Comparison of ENCODE assay signal across 8 cellular contexts in the genomic region with DNA sequence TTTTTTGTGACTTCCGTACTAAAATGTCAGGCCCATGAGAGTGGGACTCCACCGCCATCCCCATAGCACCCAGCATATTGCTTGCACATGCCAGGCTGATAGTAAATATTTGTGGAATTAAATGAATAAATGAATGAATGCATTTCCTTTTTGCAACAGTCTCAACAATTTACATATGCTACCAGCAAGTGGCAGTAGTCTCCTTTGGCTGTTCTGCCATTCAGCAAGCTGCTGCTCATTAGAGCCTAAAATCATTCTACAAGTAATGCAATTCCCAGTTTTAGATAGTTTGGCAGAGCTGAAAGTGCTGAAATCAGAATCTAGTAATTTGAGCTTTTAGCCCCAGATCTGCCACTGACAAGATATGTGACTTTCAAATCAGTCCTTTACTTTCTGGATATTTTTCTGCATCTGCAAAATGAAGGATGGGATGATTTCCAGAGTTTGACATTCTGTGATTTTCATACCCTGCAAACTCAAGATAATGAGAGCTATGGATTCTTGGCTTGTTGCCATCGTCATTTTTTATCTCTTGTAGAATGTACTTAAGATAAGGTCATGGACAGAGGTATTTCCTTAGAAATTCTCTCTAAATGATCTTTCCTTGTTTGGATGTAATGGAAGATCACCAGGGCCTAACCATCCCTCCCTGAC. TPM values are rescaled to one million over a fixed set of nuclear protein-coding genes. Genes with fewer than 3 reads are reported as not detected.
DNase-seq lines count a peak whose midpoint lies in the region; ATAC-seq and TF ChIP-seq lines count a peak whose summit lies in the region.

No MANE protein-coding gene starts in this region.

- H3K27ac ChIP-seq in AG04450 (ENCODE audit: low read depth, low read length) (no peak overlapping the region), uterus (no peak overlapping the region)

- CTCF ChIA-PET in AG04450 (lab: Charles Lee): interaction anchor here (0.7 to 2.0 kb wide), 10 partner anchors 30 to 447 kb away, joined by 3 to 10 read pairs (median 6); no protein-coding TSS in a partner anchor

- H3K36me3 ChIP-seq in uterus: no peaks in the 10 kb centered on the region

- TF ChIP-seq POLR2A in uterus (IDR thresholded peaks at IDR 0.05): no peak

- no peak for ATAC-seq in HG03521 (IDR thresholded peaks at IDR 0.05; ENCODE audit: unreplicated experiment)

- POLR2A ChIA-PET in AG04450 (lab: Yijun Ruan, JAX): no interaction called here

- TF ChIP-seq CTCF in AG04450 (IDR thresholded peaks at IDR 0.05; ENCODE audit: low read depth, low read length) (peak; percentile 65), uterus (IDR thresholded peaks at IDR 0.05) (peak; percentile 44 to 54 (median 51))

- H3K4me3 ChIP-seq in AG04450 (ENCODE audit: low read depth, low read length): no peak overlapping the region
- no peak overlapping the region for H3K4me3 ChIP-seq in uterus

- intact Hi-C loops in uterus (cut with DNase I; ENCODE audit: low total_unique reads): no loop called here

- no peak for DNase-seq in AG04450 (ENCODE audit: low read depth, low spot score)
- peak; percentile 24 for DNase-seq in EL
- DNase-seq in NCI-H1694 treated with DMSO at 0.1 percent for 48 hours (lab: John Stamatoyannopoulos, UW): peak; percentile 46
- peak; percentile 54 for DNase-seq in astrocyte of the hippocampus (ENCODE audit: low read depth, low spot score)
- DNase-seq in kidney tubule cell (ENCODE audit: low spot score): peak; percentile 46
- peak in 1 of 2 donors; percentile 15 for DNase-seq in uterus
- DNase-seq in HPDE6-E6E7 (ENCODE audit: extremely low spot score): no peak

- no peaks in the 10 kb centered on the region for H3K4me1 ChIP-seq in uterus

- H3K27me3 ChIP-seq in AG04450 (ENCODE audit: control insufficient read depth, insufficient read depth, low read length) (no peaks in the 10 kb centered on the region), uterus (no peaks in the 10 kb centered on the region)

- H3K9me3 ChIP-seq in AG04450 (ENCODE audit: control insufficient read depth, insufficient read depth, low read length) (no peaks in the 10 kb centered on the region), uterus (no peaks in the 10 kb centered on the region)

RNA-seq across cellular contexts. Expression of gene INTS6L, which starts 35.7 kb away (rescaled TPM):
- polyA plus RNA-seq in AG04450 (2011; rRNA removed): 6.9 and 10.4 TPM in 2 replicates
- polyA minus RNA-seq in AG04450 (2011; rRNA and poly(A)+ RNA removed): 4.0 and 5.3 TPM in 2 replicates
- total RNA-seq in uterus: 10 to 100 TPM; 14.4 to 26.1 (median 22.6) TPM

Comparison
In these comparisons a context has a peak if more than half of its experiments do, and no peak if none do; other contexts are left out.
1. DNase-seq: peak in EL (single experiment), NCI-H1694 treated with DMSO at 0.1 percent for 48 hours (single experiment), astrocyte of the hippocampus (single experiment) and kidney tubule cell (single experiment); none in AG04450 (single experiment) and HPDE6-E6E7 (single experiment).